In genomic region chr6:139690007-139690406, GRCh38 we compare ENCODE assay signal across 19 cellular contexts.
"Had no signal": no experiment of that assay in that cellular context is flagged by ENCODE, and none has a peak within 500 bp of the region (broad histone marks: within the 10 kb centered on the region; RNA-seq: fewer than 3 reads in every experiment).

No MANE protein-coding gene starts in this region.

- H3K27me3 ChIP-seq: dorsolateral prefrontal cortex, gastrocnemius medialis, heart right ventricle had no signal

- H3K36me3 Mint-ChIP-seq: memory B cell, mesothelial cell of epicardium had no signal

- H3K27ac ChIP-seq: coronary artery, dorsolateral prefrontal cortex, gastrocnemius medialis, heart right ventricle, left ventricle myocardium inferior, lower lobe of right lung, psoas muscle, skin epidermis had no signal

- H3K27ac Mint-ChIP-seq: memory B cell, mesothelial cell of epicardium, nephron had no signal

- ATAC-seq: esophagus mucosa, gastrocnemius medialis, heart right ventricle, psoas muscle, sciatic nerve had no signal

- H3K4me1 ChIP-seq: left ventricle myocardium inferior, lower lobe of right lung had no signal

- DNase-seq: dorsolateral prefrontal cortex; effector CD8-positive, alpha-beta T cell; gastrocnemius medialis; heart right ventricle; left ventricle myocardium inferior; lower lobe of right lung; psoas muscle; stimulated activated CD4-positive, alpha-beta T cell treated with anti-CD3 and anti-CD28 coated beads, Interleukin-12 subunit alpha, Interleukin-12 subunit beta, amount 100 ng/mL, for 4 hours; stimulated activated naive CD4-positive, alpha-beta T cell treated with Interleukin-2 at 50 U/mL for 16 hours; trophoblast cell had no signal

- H3K36me3 ChIP-seq: gastrocnemius medialis, heart right ventricle, left ventricle myocardium inferior, lower lobe of right lung had no signal

- H3K9me3 Mint-ChIP-seq: memory B cell, nephron had no signal

- H3K4me3 ChIP-seq: coronary artery, dorsolateral prefrontal cortex, gastrocnemius medialis, heart right ventricle, left ventricle myocardium inferior, lower lobe of right lung, psoas muscle, skin epidermis had no signal

- H3K9me3 ChIP-seq: gastrocnemius medialis, heart right ventricle, left ventricle myocardium inferior, lower lobe of right lung, psoas muscle had no signal

- FAIRE-seq: keratinocyte, urothelium cell line had no signal

- H3K4me1 Mint-ChIP-seq: memory B cell, mesothelial cell of epicardium had no signal

- H3K4me3 Mint-ChIP-seq: memory B cell, mesothelial cell of epicardium, nephron had no signal
